19 cellular contexts compared by ENCODE assay signal in genomic region chr7:116534790-116535189, GRCh38. TPM values are rescaled to one million over a fixed set of nuclear protein-coding genes. Genes with fewer than 3 reads are reported as not detected.
DNase-seq lines count a peak whose midpoint lies in the region; ATAC-seq and TF ChIP-seq lines count a peak whose summit lies in the region.
"Had no signal": no experiment of that assay in that cellular context is flagged by ENCODE, and none has a peak within 500 bp of the region (broad histone marks: within the 10 kb centered on the region; RNA-seq: fewer than 3 reads in every experiment).

No MANE protein-coding gene starts in this region.

- no peak overlapping the region for H3K4me3 Mint-ChIP-seq in CD8-positive, alpha-beta T cell
- H3K4me3 Mint-ChIP-seq: endodermal cell had no signal

- H3K4me3 ChIP-seq in AG04450 (ENCODE audit: low read depth, low read length) (no peak overlapping the region), SJSA1 (no peak overlapping the region), foreskin fibroblast (ENCODE audit: low read depth in 1 of 2, low read length in 2 of 2) (no peak overlapping the region)
- H3K4me3 ChIP-seq in CD8-positive, alpha-beta T cell (ENCODE audit: low read depth, low read length), result no peak overlapping the region
- H3K4me3 ChIP-seq: HAP-1, Peyer's patch had no signal

- POLR2A ChIA-PET in AG04450 (lab: Yijun Ruan, JAX), result no interaction called here
- POLR2A ChIA-PET in CD8-positive, alpha-beta T cell (lab: Charles Lee), result no interaction called here

- H3K36me3 Mint-ChIP-seq in CD8-positive, alpha-beta T cell, result no peaks in the 10 kb centered on the region

- ATAC-seq in CD8-positive, alpha-beta T cell, result no peak

- H3K27ac ChIP-seq in AG04450 (ENCODE audit: low read depth, low read length), result peak overlapping the region; percentile 3
- peak overlapping the region; percentile 27; the same call in 1 of the 2 replicates for H3K27ac ChIP-seq in SJSA1
- H3K27ac ChIP-seq in CD8-positive, alpha-beta T cell (ENCODE audit: low read depth, low read length), result no peak overlapping the region
- H3K27ac ChIP-seq: Peyer's patch had no signal

- in situ Hi-C loops in KBM-7 (cut with MboI; ENCODE audit: low pct_unique_long_range_greater_than_20kb, low sequenced_read_pairs), result no loop called here

- H3K27ac Mint-ChIP-seq in CD8-positive, alpha-beta T cell, result no peak overlapping the region
- H3K27ac Mint-ChIP-seq: endodermal cell had no signal

- H3K9me3 Mint-ChIP-seq in CD8-positive, alpha-beta T cell, result peaks cover 5% of the 10 kb centered on the region

- no peaks in the 10 kb centered on the region for H3K4me1 Mint-ChIP-seq in CD8-positive, alpha-beta T cell (ENCODE audit: low read depth)
- H3K4me1 Mint-ChIP-seq: endodermal cell had no signal

- TF ChIP-seq CTCF in AG04450 (IDR thresholded peaks at IDR 0.05; ENCODE audit: low read depth, low read length), result no peak
- no peak for TF ChIP-seq CTCF in foreskin fibroblast (IDR thresholded peaks at IDR 0.05; ENCODE audit: low read depth, low read length)
- no peak for TF ChIP-seq CTCF in CD8-positive, alpha-beta T cell (IDR thresholded peaks at IDR 0.05)

- H3K27me3 Mint-ChIP-seq in CD8-positive, alpha-beta T cell (ENCODE audit: low read depth), result peaks cover 20% of the 10 kb centered on the region

- peaks cover 71% of the 10 kb centered on the region for H3K36me3 ChIP-seq in SJSA1
- no peaks in the 10 kb centered on the region for H3K36me3 ChIP-seq in CD8-positive, alpha-beta T cell (ENCODE audit: insufficient read depth, low read length)
- H3K36me3 ChIP-seq: HAP-1, Peyer's patch had no signal

- H3K27me3 ChIP-seq in AG04450 (ENCODE audit: control insufficient read depth, insufficient read depth, low read length) (no peaks in the 10 kb centered on the region), SJSA1 (replicated peaks) (no peaks in the 10 kb centered on the region)
- H3K27me3 ChIP-seq in CD8-positive, alpha-beta T cell (ENCODE audit: insufficient read depth, low read length), result no peaks in the 10 kb centered on the region
- H3K27me3 ChIP-seq: Peyer's patch had no signal

- intact Hi-C loops in CD8-positive, alpha-beta T cell (cut with DNase I, micrococcal nuclease), result no loop called here

- no peak for DNase-seq in AG04450 (ENCODE audit: low read depth, low spot score)
- no peak for DNase-seq in SJSA1 (ENCODE audit: low read depth in 1 of 2, low spot score in 2 of 2)
- peak; percentile 63 to 86 for DNase-seq in foreskin fibroblast
- DNase-seq in renal cortical epithelial cell (ENCODE audit: low read depth), result peak; percentile 45
- DNase-seq in islet precursor cell, result no peak
- DNase-seq in KBM-7, result no peak
- no peak for DNase-seq in CD8-positive, alpha-beta T cell
- no peak for DNase-seq in stimulated activated CD4-positive, alpha-beta T cell treated with anti-CD3 and anti-CD28 coated beads, Interleukin-4, amount 100 ng/mL, for 24 hours
- DNase-seq: activated CD4-positive, CD25-positive, alpha-beta regulatory T cell treated with anti-CD3 and anti-CD28 coated beads, Interleukin-2, amount 50 U/mL, for 72 hours; activated CD8-positive, alpha-beta memory T cell treated with anti-CD3 and anti-CD28 coated beads, Interleukin-2, amount 50 U/mL, for 4 hours; activated naive CD4-positive, alpha-beta T cell treated with anti-CD3 and anti-CD28 coated beads, Interleukin-2, amount 50 U/mL, for 16 hours; DMS 273 treated with DMSO at 0.1 percent for 48 hours; endodermal cell; NCI-H1436 treated with DMSO at 0.1 percent for 48 hours; NCI-H524 treated with DMSO at 0.1 percent for 48 hours; Peyer's patch; stimulated activated CD4-positive, alpha-beta T cell treated with anti-CD3 and anti-CD28 coated beads, Interleukin-2, amount 100 ng/mL, for 24 hours had no signal

- CTCF ChIA-PET in AG04450 (lab: Charles Lee), result interaction anchor here (1.7 kb wide), 1 partner anchor 276 kb away, joined by 3 read pairs; no protein-coding TSS in a partner anchor
- CTCF ChIA-PET in CD8-positive, alpha-beta T cell (lab: Charles Lee), result interaction anchor here (1.4 kb wide), 1 partner anchor 9 kb away, joined by 4 read pairs; no protein-coding TSS in a partner anchor

- H3K4me1 ChIP-seq in SJSA1 (replicated peaks), result peaks cover 29% of the 10 kb centered on the region
- no peaks in the 10 kb centered on the region for H3K4me1 ChIP-seq in CD8-positive, alpha-beta T cell (ENCODE audit: insufficient read depth, low read length)
- H3K4me1 ChIP-seq: HAP-1, Peyer's patch had no signal

- no peaks in the 10 kb centered on the region for H3K9me3 ChIP-seq in AG04450 (ENCODE audit: control insufficient read depth, insufficient read depth, low read length)
- H3K9me3 ChIP-seq in SJSA1 (replicated peaks), result no peaks in the 10 kb centered on the region
- no peaks in the 10 kb centered on the region for H3K9me3 ChIP-seq in CD8-positive, alpha-beta T cell (ENCODE audit: low read length)
- H3K9me3 ChIP-seq: HAP-1, Peyer's patch had no signal

RNA-seq across cellular contexts. Expression of gene CAV1, which starts 10.0 kb away (rescaled TPM):
- 1,209 and 1,356 TPM in 2 replicates for polyA plus RNA-seq in AG04450 (2011; rRNA removed)
- polyA minus RNA-seq in AG04450 (2011; rRNA and poly(A)+ RNA removed), result 1,205 and 1,557 TPM in 2 replicates
- 118 and 154 TPM in 2 replicates for total RNA-seq in SJSA1 (2014; rRNA removed; shearing (Covaris generic))
- total RNA-seq in renal cortical epithelial cell, result 217 and 552 TPM in 2 replicates
- not detected for total RNA-seq in CD8-positive, alpha-beta T cell
- total RNA-seq: T-helper 2 cell treated with Interferon-gamma antibody and Interleukin-4, amounts not matched to agents 100 ng/mL and 5 ng/mL, for 36 hours had no signal

RNA-seq across cellular contexts. Expression of gene CAV2, which starts 35.3 kb away (rescaled TPM):
- 241 and 265 TPM in 2 replicates for polyA plus RNA-seq in AG04450 (2011; rRNA removed)
- 173 and 190 TPM in 2 replicates for polyA minus RNA-seq in AG04450 (2011; rRNA and poly(A)+ RNA removed)
- total RNA-seq in SJSA1 (2014; rRNA removed; shearing (Covaris generic)), result 130 and 204 TPM in 2 replicates
- total RNA-seq in renal cortical epithelial cell, result 148 and 223 TPM in 2 replicates
- not detected for total RNA-seq in CD8-positive, alpha-beta T cell
- total RNA-seq: T-helper 2 cell treated with Interferon-gamma antibody and Interleukin-4, amounts not matched to agents 100 ng/mL and 5 ng/mL, for 36 hours had no signal

Comparison
In these comparisons a context has a peak if more than half of its experiments do, and no peak if none do; other contexts are left out.
1. DNase-seq: peak in foreskin fibroblast (2 of 2) and renal cortical epithelial cell (single experiment); none in AG04450 (single experiment), SJSA1 (0 of 2), islet precursor cell (single experiment), KBM-7 (single experiment), CD8-positive, alpha-beta T cell (0 of 7) and stimulated activated CD4-positive, alpha-beta T cell treated with anti-CD3 and anti-CD28 coated beads, Interleukin-4, amount 100 ng/mL, for 24 hours (single experiment).
2. RNA of gene CAV1, which starts 10.0 kb away (total RNA-seq): 217 to 552 TPM in renal cortical epithelial cell and 118 to 154 TPM in SJSA1; not detected in CD8-positive, alpha-beta T cell; every median in the first group is over 10 times any median in the second.
3. RNA of gene CAV2, which starts 35.3 kb away (total RNA-seq): 148 to 223 TPM in renal cortical epithelial cell and 130 to 204 TPM in SJSA1; not detected in CD8-positive, alpha-beta T cell; every median in the first group is over 100 times any median in the second.